ENCODE assay signal across 8 cellular contexts in genomic region chr1:32334864-32335618, GRCh38. TPM values are rescaled to one million over a fixed set of nuclear protein-coding genes. Genes with fewer than 3 reads are reported as not detected.
DNase-seq lines count a peak whose midpoint lies in the region; ATAC-seq and TF ChIP-seq lines count a peak whose summit lies in the region.

No MANE protein-coding gene starts in this region.

- H3K36me3 ChIP-seq in endocrine pancreas (ENCODE audit: control insufficient read depth, insufficient read depth, low read length) (no peaks in the 10 kb centered on the region), mucosa of descending colon (ENCODE audit: low read depth) (no peaks in the 10 kb centered on the region)

- no peak for DNase-seq in AG04450 (ENCODE audit: low read depth, low spot score)
- DNase-seq in MV-4-11 (lab: John Stamatoyannopoulos, UW): peak; percentile 17
- DNase-seq in activated CD8-positive, alpha-beta T cell treated with anti-CD3 and anti-CD28 coated beads for 36 hours: peak; percentile 65
- DNase-seq in mucosa of descending colon: peak; percentile 63 to 78 (median 77)
- DNase-seq in stimulated activated naive CD4-positive, alpha-beta T cell treated with Interleukin-2 at 50 U/mL for 16 hours (lab: John Stamatoyannopoulos, UW): peak; percentile 38

- H3K27ac Mint-ChIP-seq in activated CD8-positive, alpha-beta T cell treated with anti-CD3 and anti-CD28 coated beads for 36 hours: peak overlapping the region; percentile 72

- intact Hi-C loops in activated CD8-positive, alpha-beta T cell treated with anti-CD3 and anti-CD28 coated beads for 36 hours (cut with micrococcal nuclease): loop anchor here (5.0 kb wide), 1 partner anchor 37 kb away; no protein-coding TSS in a partner anchor
- intact Hi-C loops in mucosa of descending colon (cut with DNase I, micrococcal nuclease): no loop called here

- H3K9me3 ChIP-seq in AG04450 (ENCODE audit: control insufficient read depth, insufficient read depth, low read length): no peaks in the 10 kb centered on the region; the same call in 1 of the 2 replicates
- H3K9me3 ChIP-seq in endocrine pancreas (ENCODE audit: control insufficient read depth, low read length): no peaks in the 10 kb centered on the region
- H3K9me3 ChIP-seq in mucosa of descending colon: no peaks in the 10 kb centered on the region

- ATAC-seq in GM18909 (IDR thresholded peaks at IDR 0.05; ENCODE audit: poor library complexity, unreplicated experiment) (peak; percentile 25), mucosa of descending colon (peak; percentile 55), HG03196 (IDR thresholded peaks at IDR 0.05; ENCODE audit: unreplicated experiment) (no peak)
- ATAC-seq in activated CD8-positive, alpha-beta T cell treated with anti-CD3 and anti-CD28 coated beads for 36 hours: peak; percentile 32

- H3K4me3 ChIP-seq in AG04450 (ENCODE audit: low read depth, low read length): peak overlapping the region; percentile 85
- no peak overlapping the region for H3K4me3 ChIP-seq in endocrine pancreas (ENCODE audit: control insufficient read depth, insufficient read depth, low read length)
- peak overlapping the region; percentile 48 for H3K4me3 ChIP-seq in mucosa of descending colon

- no peaks in the 10 kb centered on the region for H3K4me1 ChIP-seq in endocrine pancreas (ENCODE audit: control insufficient read depth, insufficient read depth, low read length)
- H3K4me1 ChIP-seq in mucosa of descending colon (ENCODE audit: low read depth): peaks cover 36% of the 10 kb centered on the region

- POLR2A ChIA-PET in AG04450 (lab: Yijun Ruan, JAX): interaction anchor here (0.5 to 3.0 kb wide), 16 partner anchors 10 to 1427 kb away, joined by 3 to 83 read pairs (median 13); partner anchors contain the start of genes BSDC1, CCDC28B, HDAC1 and SDC3
- POLR2A ChIA-PET in activated CD8-positive, alpha-beta T cell treated with anti-CD3 and anti-CD28 coated beads for 36 hours (lab: Charles Lee): interaction anchor here (0.7 to 3.6 kb wide), 16 partner anchors 11 to 132 kb away, joined by 3 to 39 read pairs (median 8); partner anchors contain the start of genes BSDC1 and HDAC1

- peak overlapping the region; percentile 49 for H3K9ac ChIP-seq in endocrine pancreas (ENCODE audit: control insufficient read depth, insufficient read depth, low read length)

- peak; percentile 71 for TF ChIP-seq CTCF in AG04450 (IDR thresholded peaks at IDR 0.05; ENCODE audit: low read depth, low read length)
- TF ChIP-seq CTCF in activated CD8-positive, alpha-beta T cell treated with anti-CD3 and anti-CD28 coated beads for 36 hours (IDR thresholded peaks at IDR 0.05): peak; percentile 84
- TF ChIP-seq CTCF in mucosa of descending colon (IDR thresholded peaks at IDR 0.05): peak; percentile 70

- H3K27me3 ChIP-seq in AG04450 (ENCODE audit: control insufficient read depth, insufficient read depth, low read length) (no peaks in the 10 kb centered on the region), endocrine pancreas (ENCODE audit: control insufficient read depth, insufficient read depth, low read length) (no peaks in the 10 kb centered on the region)

- no peaks in the 10 kb centered on the region for H3K27me3 Mint-ChIP-seq in activated CD8-positive, alpha-beta T cell treated with anti-CD3 and anti-CD28 coated beads for 36 hours

- no peak overlapping the region for H3K27ac ChIP-seq in AG04450 (ENCODE audit: low read depth, low read length)

- peaks cover 50% of the 10 kb centered on the region for H3K4me1 Mint-ChIP-seq in activated CD8-positive, alpha-beta T cell treated with anti-CD3 and anti-CD28 coated beads for 36 hours (ENCODE audit: low read depth)

- H3K9me3 Mint-ChIP-seq in activated CD8-positive, alpha-beta T cell treated with anti-CD3 and anti-CD28 coated beads for 36 hours: no peaks in the 10 kb centered on the region

- CTCF ChIA-PET in AG04450 (lab: Charles Lee): interaction anchor here (0.6 to 2.3 kb wide), 4 partner anchors 23 to 119 kb away, joined by 4 to 13 read pairs (median 7); partner anchors contain the start of gene BSDC1
- CTCF ChIA-PET in activated CD8-positive, alpha-beta T cell treated with anti-CD3 and anti-CD28 coated beads for 36 hours (lab: Charles Lee): interaction anchor here (0.8 to 2.7 kb wide), 8 partner anchors 13 to 119 kb away, joined by 3 to 17 read pairs (median 4); partner anchors contain the start of gene LCK

- H3K36me3 Mint-ChIP-seq in activated CD8-positive, alpha-beta T cell treated with anti-CD3 and anti-CD28 coated beads for 36 hours (ENCODE audit: low read depth): peaks cover 20% of the 10 kb centered on the region

- H3K4me3 Mint-ChIP-seq in activated CD8-positive, alpha-beta T cell treated with anti-CD3 and anti-CD28 coated beads for 36 hours: peak overlapping the region; percentile 81

RNA-seq across cellular contexts. Expression of gene MARCKSL1, which starts 1.0 kb away (rescaled TPM):
- polyA plus RNA-seq in AG04450 (2011; rRNA removed): 196 and 200 TPM in 2 replicates
- 90.1 and 100 TPM in 2 replicates for polyA minus RNA-seq in AG04450 (2011; rRNA and poly(A)+ RNA removed)
- 10 to 100 TPM; 31.2 to 33.5 TPM for total RNA-seq in activated CD8-positive, alpha-beta T cell treated with anti-CD3 and anti-CD28 coated beads for 36 hours
- total RNA-seq in mucosa of descending colon: 100 to 1,000 TPM in 2 of 3 donors, 10 to 100 TPM in 1; 37.0 to 149 (median 140) TPM

RNA-seq across cellular contexts. Expression of gene FAM229A, which starts 27.2 kb away (rescaled TPM):
- 1.4 and 1.6 TPM in 2 replicates for polyA plus RNA-seq in AG04450 (2011; rRNA removed)
- 2.1 and 2.3 TPM in 2 replicates for polyA minus RNA-seq in AG04450 (2011; rRNA and poly(A)+ RNA removed)
- 1 to 10 TPM; 4.6 to 5.5 TPM for total RNA-seq in activated CD8-positive, alpha-beta T cell treated with anti-CD3 and anti-CD28 coated beads for 36 hours
- 10 to 100 TPM in 1 of 3 donors, 1 to 10 TPM in 2; 8.5 to 12.9 (median 9.2) TPM for total RNA-seq in mucosa of descending colon

RNA-seq across cellular contexts. Expression of gene TSSK3, which starts 27.3 kb away (rescaled TPM):
- polyA plus RNA-seq in AG04450 (2011; rRNA removed): 0.33 and 0.45 TPM in 2 replicates
- not detected in 2 replicates for polyA minus RNA-seq in AG04450 (2011; rRNA and poly(A)+ RNA removed)
- total RNA-seq in activated CD8-positive, alpha-beta T cell treated with anti-CD3 and anti-CD28 coated beads for 36 hours: under 1 TPM; 0.85 to 0.90 TPM
- 1 to 10 TPM; 1.8 to 3.6 (median 2.3) TPM for total RNA-seq in mucosa of descending colon

RNA-seq across cellular contexts. Expression of gene HDAC1, which starts 43.2 kb away (rescaled TPM):
- 157 and 172 TPM in 2 replicates for polyA plus RNA-seq in AG04450 (2011; rRNA removed)
- polyA minus RNA-seq in AG04450 (2011; rRNA and poly(A)+ RNA removed): 143 and 153 TPM in 2 replicates
- 100 to 1,000 TPM; 126 to 127 TPM for total RNA-seq in activated CD8-positive, alpha-beta T cell treated with anti-CD3 and anti-CD28 coated beads for 36 hours
- 100 to 1,000 TPM; 143 to 208 (median 203) TPM for total RNA-seq in mucosa of descending colon

RNA-seq across cellular contexts. Expression of gene BSDC1, which starts 59.2 kb away (rescaled TPM):
- 45.3 and 53.1 TPM in 2 replicates for polyA plus RNA-seq in AG04450 (2011; rRNA removed)
- polyA minus RNA-seq in AG04450 (2011; rRNA and poly(A)+ RNA removed): 45.1 and 47.4 TPM in 2 replicates
- total RNA-seq in activated CD8-positive, alpha-beta T cell treated with anti-CD3 and anti-CD28 coated beads for 36 hours: 10 to 100 TPM; 30.6 to 33.3 TPM
- 10 to 100 TPM; 72.1 to 89.9 (median 73.1) TPM for total RNA-seq in mucosa of descending colon
